In genomic region chr10:22022257-22023051, GRCh38 we compare ENCODE assay signal across 8 cellular contexts. TPM values are rescaled to one million over a fixed set of nuclear protein-coding genes. Genes with fewer than 3 reads are reported as not detected.
DNase-seq lines count a peak whose midpoint lies in the region; ATAC-seq and TF ChIP-seq lines count a peak whose summit lies in the region.

No MANE protein-coding gene starts in this region.

- CTCF ChIA-PET in WTC11 (lab: Charles Lee): no interaction called here

- H3K4me1 Mint-ChIP-seq in WTC11 (no peaks in the 10 kb centered on the region; the same call in 1 of the 2 replicates), endothelial cell (ENCODE audit: unreplicated experiment) (peaks cover 5% of the 10 kb centered on the region)

- no peak for TF ChIP-seq POLR2A in esophagus muscularis mucosa (IDR thresholded peaks at IDR 0.05; ENCODE audit: low read depth)

- no peak for TF ChIP-seq EP300 in esophagus muscularis mucosa (IDR thresholded peaks at IDR 0.05)

- H3K36me3 Mint-ChIP-seq in WTC11: no peaks in the 10 kb centered on the region
- H3K36me3 Mint-ChIP-seq in endothelial cell (ENCODE audit: low read depth, unreplicated experiment): no peaks in the 10 kb centered on the region

- DNase-seq in WTC11 (ENCODE audit: low spot score) (no peak), coronary artery (ENCODE audit: low spot score) (no peak), DMS79 (lab: John Stamatoyannopoulos, UW) (no peak), esophagus muscularis mucosa (ENCODE audit: extremely low spot score) (no peak), GM10266 (ENCODE audit: extremely low spot score) (no peak), endothelial cell (ENCODE audit: low spot score) (no peak)
- peak; percentile 49 for DNase-seq in stimulated activated CD4-positive, alpha-beta T cell treated with anti-CD3 and anti-CD28 coated beads, Interleukin-1b, Interleukin-23, amount 100 ng/mL, for 48 hours

- intact Hi-C loops in esophagus muscularis mucosa (cut with DNase I): no loop called here

- no peaks in the 10 kb centered on the region for H3K27me3 ChIP-seq in esophagus muscularis mucosa

- peaks cover 41% of the 10 kb centered on the region for H3K9me3 Mint-ChIP-seq in WTC11
- no peaks in the 10 kb centered on the region for H3K9me3 Mint-ChIP-seq in endothelial cell (ENCODE audit: unreplicated experiment)

- H3K36me3 ChIP-seq in esophagus muscularis mucosa: no peaks in the 10 kb centered on the region

- H3K27ac ChIP-seq in coronary artery: no peak overlapping the region
- H3K27ac ChIP-seq in esophagus muscularis mucosa (replicated peaks in 1 of 4): no peak overlapping the region

- peak overlapping the region; percentile 45 for H3K4me3 ChIP-seq in coronary artery
- no peak overlapping the region for H3K4me3 ChIP-seq in esophagus muscularis mucosa

- H3K4me3 Mint-ChIP-seq in WTC11 (no peak overlapping the region), endothelial cell (ENCODE audit: unreplicated experiment) (no peak overlapping the region)

- ATAC-seq in GM19351 (IDR thresholded peaks at IDR 0.05; ENCODE audit: unreplicated experiment) (peak; percentile 57), WTC11 (peak; percentile 34; the same call in 1 of the 2 replicates)

- WGBS in esophagus muscularis mucosa: 55% methylated on average over 8 of the region's 8 CpGs

- H3K9me3 ChIP-seq in esophagus muscularis mucosa: no peaks in the 10 kb centered on the region

- H3K27ac Mint-ChIP-seq in WTC11: no peak overlapping the region
- no peak overlapping the region for H3K27ac Mint-ChIP-seq in endothelial cell (ENCODE audit: unreplicated experiment)

- peaks cover 11 to 14% (median 13%) of the 10 kb centered on the region in 4 donors for H3K4me1 ChIP-seq in esophagus muscularis mucosa

- H3K27me3 Mint-ChIP-seq in WTC11 (ENCODE audit: low read depth) (no peaks in the 10 kb centered on the region), endothelial cell (ENCODE audit: unreplicated experiment) (peaks cover 9% of the 10 kb centered on the region)

- TF ChIP-seq CTCF in WTC11 (IDR thresholded peaks at IDR 0.05) (no peak), coronary artery (IDR thresholded peaks at IDR 0.05) (no peak), esophagus muscularis mucosa (IDR thresholded peaks at IDR 0.05) (no peak), GM10266 (IDR thresholded peaks at IDR 0.05; ENCODE audit: control insufficient read depth, insufficient read depth, low read depth, missing control alignments) (no peak), endothelial cell (IDR thresholded peaks at IDR 0.05; ENCODE audit: unreplicated experiment) (no peak)

- POLR2A ChIA-PET in WTC11 (lab: Charles Lee): no interaction called here

TF ChIP-seq in WTC11, 78 proteins besides CTCF, POLR2A, EP300 and RAD21 (continues in another document):
- TF ChIP-seq ZNF671 (CRISPR knock-in tag; IDR thresholded peaks at IDR 0.05): no peak
- no peak for TF ChIP-seq ZMAT4 (CRISPR knock-in tag; IDR thresholded peaks at IDR 0.05)
- TF ChIP-seq PRRX2 (CRISPR knock-in tag; IDR thresholded peaks at IDR 0.05): no peak
- no peak for TF ChIP-seq NR1H2 (CRISPR knock-in tag; IDR thresholded peaks at IDR 0.05)
- TF ChIP-seq PREB (CRISPR knock-in tag; IDR thresholded peaks at IDR 0.05; ENCODE audit: borderline replicate concordance): no peak
- TF ChIP-seq NR3C1 (CRISPR knock-in tag; conservative IDR thresholded peaks at IDR 0.05; ENCODE audit: low read depth): no peak
- TF ChIP-seq ZNF532 (CRISPR knock-in tag; IDR thresholded peaks at IDR 0.05; ENCODE audit: borderline replicate concordance): no peak
- TF ChIP-seq IRF1 (CRISPR knock-in tag; IDR thresholded peaks at IDR 0.05): no peak
- no peak for TF ChIP-seq MLX (CRISPR knock-in tag; IDR thresholded peaks at IDR 0.05)
- no peak for TF ChIP-seq ZNF232 (CRISPR knock-in tag; IDR thresholded peaks at IDR 0.05)
- no peak for TF ChIP-seq TEAD4 (CRISPR knock-in tag; IDR thresholded peaks at IDR 0.05)
- no peak for TF ChIP-seq MYBL2 (CRISPR knock-in tag; IDR thresholded peaks at IDR 0.05)
- TF ChIP-seq ZNF121 (CRISPR knock-in tag; IDR thresholded peaks at IDR 0.05): no peak
- no peak for TF ChIP-seq E2F4 (CRISPR knock-in tag; IDR thresholded peaks at IDR 0.05; ENCODE audit: borderline replicate concordance, low read depth)
- no peak for TF ChIP-seq ZNF512 (CRISPR knock-in tag; IDR thresholded peaks at IDR 0.05; ENCODE audit: borderline replicate concordance)

RNA-seq across cellular contexts. Expression of gene DNAJC1, which starts 18.9 kb away (rescaled TPM):
- total RNA-seq in WTC11 (2021) (12.1 to 13.2 TPM (median 13.0 TPM) in 3 replicates), esophagus muscularis mucosa (10 to 100 TPM; 46.5 to 70.6 (median 61.5) TPM), endothelial cell (ENCODE audit: unreplicated experiment) (32.0 TPM)
